26 cellular contexts compared by ENCODE assay signal in genomic region chr1:88537762-88538161, GRCh38.
DNase-seq lines count a peak whose midpoint lies in the region; ATAC-seq and TF ChIP-seq lines count a peak whose summit lies in the region.
"Had no signal": no experiment of that assay in that cellular context is flagged by ENCODE, and none has a peak within 500 bp of the region (broad histone marks: within the 10 kb centered on the region; RNA-seq: fewer than 3 reads in every experiment).

No MANE protein-coding gene starts in this region.

- no peaks in the 10 kb centered on the region for H3K27me3 Mint-ChIP-seq in WTC11 (ENCODE audit: low read depth)

- WGBS in testis, 2 donors: 28 to 35% methylated on average over 3 of the region's 3 CpGs

- DNase-seq in BE2C: peak; percentile 19
- no peak for DNase-seq in WTC11 (ENCODE audit: low spot score)
- peak; percentile 14 for DNase-seq in left kidney (ENCODE audit: low read depth, low spot score)
- peak; percentile 34 for DNase-seq in testis
- DNase-seq in tibial artery: no peak
- DNase-seq: AML-193; C1 segment of cervical spinal cord; CD4-positive, alpha-beta memory T cell; CD4-positive, CD25-positive, alpha-beta regulatory T cell; CD8-positive, alpha-beta memory T cell; COR-L47; DMS 273 treated with DMSO at 0.1 percent for 48 hours; DMS153; DMS53; DMS79; DND-41; EL; GDM1 had no signal

- TF ChIP-seq CTCF in BE2C (IDR thresholded peaks at IDR 0.05; ENCODE audit: low read depth, low read length): no peak
- no peak for TF ChIP-seq CTCF in WTC11 (IDR thresholded peaks at IDR 0.05)
- no peak for TF ChIP-seq CTCF in testis (IDR thresholded peaks at IDR 0.05)
- no peak for TF ChIP-seq CTCF in tibial artery (IDR thresholded peaks at IDR 0.05)

- H3K9me3 ChIP-seq in BE2C (no peaks in the 10 kb centered on the region), testis (no peaks in the 10 kb centered on the region), tibial artery (no peaks in the 10 kb centered on the region)
- H3K9me3 ChIP-seq: A549, BLaER1 had no signal

- no peak overlapping the region for H3K4me3 Mint-ChIP-seq in WTC11
- H3K4me3 Mint-ChIP-seq: B cell; CD14-positive monocyte; CD4-positive, alpha-beta memory T cell; CD4-positive, CD25-positive, alpha-beta regulatory T cell; CD8-positive, alpha-beta memory T cell had no signal

- no peaks in the 10 kb centered on the region for H3K36me3 Mint-ChIP-seq in WTC11
- H3K36me3 Mint-ChIP-seq: CD14-positive monocyte; CD4-positive, alpha-beta memory T cell; CD4-positive, CD25-positive, alpha-beta regulatory T cell; CD8-positive, alpha-beta memory T cell had no signal

- H3K4me1 ChIP-seq in BE2C (peaks cover 5% of the 10 kb centered on the region), testis (no peaks in the 10 kb centered on the region), tibial artery (no peaks in the 10 kb centered on the region)
- H3K4me1 ChIP-seq: A549, BLaER1 had no signal

- H3K4me3 ChIP-seq in BE2C (ENCODE audit: low read depth, low read length): no peak overlapping the region
- no peak overlapping the region for H3K4me3 ChIP-seq in testis
- no peak overlapping the region for H3K4me3 ChIP-seq in tibial artery
- H3K4me3 ChIP-seq: A549, BLaER1, GM12878 had no signal

- POLR2A ChIA-PET in WTC11 (lab: Charles Lee): no interaction called here

- H3K27ac ChIP-seq in testis (no peak overlapping the region), tibial artery (no peak overlapping the region)
- H3K27ac ChIP-seq: 22Rv1, A549, BLaER1 had no signal

- ATAC-seq in WTC11: no peak
- no peak for ATAC-seq in HG03520 (IDR thresholded peaks at IDR 0.05; ENCODE audit: unreplicated experiment)
- ATAC-seq in HG02981 (IDR thresholded peaks at IDR 0.05; ENCODE audit: unreplicated experiment): no peak
- ATAC-seq: A549, GM12878 had no signal

- peak overlapping the region; percentile 32; the same call in 1 of the 2 replicates for H3K27ac Mint-ChIP-seq in WTC11
- H3K27ac Mint-ChIP-seq: B cell; CD14-positive monocyte; CD4-positive, alpha-beta memory T cell; CD4-positive, CD25-positive, alpha-beta regulatory T cell; CD8-positive, alpha-beta memory T cell had no signal

- peaks cover 13% of the 10 kb centered on the region for H3K4me1 Mint-ChIP-seq in WTC11
- H3K4me1 Mint-ChIP-seq: B cell; CD14-positive monocyte; CD4-positive, alpha-beta memory T cell; CD4-positive, CD25-positive, alpha-beta regulatory T cell; CD8-positive, alpha-beta memory T cell had no signal

- CTCF ChIA-PET in WTC11 (lab: Charles Lee): no interaction called here

- H3K36me3 ChIP-seq in BE2C: no peaks in the 10 kb centered on the region
- no peaks in the 10 kb centered on the region for H3K36me3 ChIP-seq in testis (ENCODE audit: low read depth, missing control alignments)
- H3K36me3 ChIP-seq in tibial artery: no peaks in the 10 kb centered on the region
- H3K36me3 ChIP-seq: BLaER1 had no signal

- no peaks in the 10 kb centered on the region for H3K9me3 Mint-ChIP-seq in WTC11
- H3K9me3 Mint-ChIP-seq: CD14-positive monocyte; CD4-positive, alpha-beta memory T cell; CD8-positive, alpha-beta memory T cell had no signal

- H3K27me3 ChIP-seq in BE2C (no peaks in the 10 kb centered on the region), testis (no peaks in the 10 kb centered on the region), tibial artery (no peaks in the 10 kb centered on the region)
- H3K27me3 ChIP-seq: BLaER1 had no signal

- TF ChIP-seq POLR2A in testis (IDR thresholded peaks at IDR 0.05): no peak

- intact Hi-C loops in testis (cut with DNase I; ENCODE audit: low total_unique reads): no loop called here
- intact Hi-C loops in tibial artery (cut with DNase I; ENCODE audit: low total_unique reads): no loop called here

TF ChIP-seq in WTC11, 78 proteins besides CTCF, POLR2A, EP300 and RAD21:
- TF ChIP-seq, protein P1, sequence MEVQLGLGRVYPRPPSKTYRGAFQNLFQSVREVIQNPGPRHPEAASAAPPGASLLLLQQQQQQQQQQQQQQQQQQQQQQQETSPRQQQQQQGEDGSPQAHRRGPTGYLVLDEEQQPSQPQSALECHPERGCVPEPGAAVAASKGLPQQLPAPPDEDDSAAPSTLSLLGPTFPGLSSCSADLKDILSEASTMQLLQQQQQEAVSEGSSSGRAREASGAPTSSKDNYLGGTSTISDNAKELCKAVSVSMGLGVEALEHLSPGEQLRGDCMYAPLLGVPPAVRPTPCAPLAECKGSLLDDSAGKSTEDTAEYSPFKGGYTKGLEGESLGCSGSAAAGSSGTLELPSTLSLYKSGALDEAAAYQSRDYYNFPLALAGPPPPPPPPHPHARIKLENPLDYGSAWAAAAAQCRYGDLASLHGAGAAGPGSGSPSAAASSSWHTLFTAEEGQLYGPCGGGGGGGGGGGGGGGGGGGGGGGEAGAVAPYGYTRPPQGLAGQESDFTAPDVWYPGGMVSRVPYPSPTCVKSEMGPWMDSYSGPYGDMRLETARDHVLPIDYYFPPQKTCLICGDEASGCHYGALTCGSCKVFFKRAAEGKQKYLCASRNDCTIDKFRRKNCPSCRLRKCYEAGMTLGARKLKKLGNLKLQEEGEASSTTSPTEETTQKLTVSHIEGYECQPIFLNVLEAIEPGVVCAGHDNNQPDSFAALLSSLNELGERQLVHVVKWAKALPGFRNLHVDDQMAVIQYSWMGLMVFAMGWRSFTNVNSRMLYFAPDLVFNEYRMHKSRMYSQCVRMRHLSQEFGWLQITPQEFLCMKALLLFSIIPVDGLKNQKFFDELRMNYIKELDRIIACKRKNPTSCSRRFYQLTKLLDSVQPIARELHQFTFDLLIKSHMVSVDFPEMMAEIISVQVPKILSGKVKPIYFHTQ (CRISPR knock-in tag; IDR thresholded peaks at IDR 0.05): no peak
- TF ChIP-seq TEAD4 (CRISPR knock-in tag; IDR thresholded peaks at IDR 0.05) (no peak), PRRX2 (CRISPR knock-in tag; IDR thresholded peaks at IDR 0.05) (no peak), GTF2I (CRISPR knock-in tag; conservative IDR thresholded peaks at IDR 0.05) (no peak), NFATC4 (CRISPR knock-in tag; IDR thresholded peaks at IDR 0.05) (no peak), NFYB (CRISPR knock-in tag; conservative IDR thresholded peaks at IDR 0.05; ENCODE audit: low read depth) (no peak), FOXJ3 (CRISPR knock-in tag; IDR thresholded peaks at IDR 0.05; ENCODE audit: borderline replicate concordance) (no peak), CBFB (CRISPR knock-in tag; IDR thresholded peaks at IDR 0.05; ENCODE audit: low read depth) (no peak), ATF1 (CRISPR knock-in tag; IDR thresholded peaks at IDR 0.05) (no peak), TEAD1 (CRISPR knock-in tag; IDR thresholded peaks at IDR 0.05) (no peak)
- TF ChIP-seq, protein P2, sequence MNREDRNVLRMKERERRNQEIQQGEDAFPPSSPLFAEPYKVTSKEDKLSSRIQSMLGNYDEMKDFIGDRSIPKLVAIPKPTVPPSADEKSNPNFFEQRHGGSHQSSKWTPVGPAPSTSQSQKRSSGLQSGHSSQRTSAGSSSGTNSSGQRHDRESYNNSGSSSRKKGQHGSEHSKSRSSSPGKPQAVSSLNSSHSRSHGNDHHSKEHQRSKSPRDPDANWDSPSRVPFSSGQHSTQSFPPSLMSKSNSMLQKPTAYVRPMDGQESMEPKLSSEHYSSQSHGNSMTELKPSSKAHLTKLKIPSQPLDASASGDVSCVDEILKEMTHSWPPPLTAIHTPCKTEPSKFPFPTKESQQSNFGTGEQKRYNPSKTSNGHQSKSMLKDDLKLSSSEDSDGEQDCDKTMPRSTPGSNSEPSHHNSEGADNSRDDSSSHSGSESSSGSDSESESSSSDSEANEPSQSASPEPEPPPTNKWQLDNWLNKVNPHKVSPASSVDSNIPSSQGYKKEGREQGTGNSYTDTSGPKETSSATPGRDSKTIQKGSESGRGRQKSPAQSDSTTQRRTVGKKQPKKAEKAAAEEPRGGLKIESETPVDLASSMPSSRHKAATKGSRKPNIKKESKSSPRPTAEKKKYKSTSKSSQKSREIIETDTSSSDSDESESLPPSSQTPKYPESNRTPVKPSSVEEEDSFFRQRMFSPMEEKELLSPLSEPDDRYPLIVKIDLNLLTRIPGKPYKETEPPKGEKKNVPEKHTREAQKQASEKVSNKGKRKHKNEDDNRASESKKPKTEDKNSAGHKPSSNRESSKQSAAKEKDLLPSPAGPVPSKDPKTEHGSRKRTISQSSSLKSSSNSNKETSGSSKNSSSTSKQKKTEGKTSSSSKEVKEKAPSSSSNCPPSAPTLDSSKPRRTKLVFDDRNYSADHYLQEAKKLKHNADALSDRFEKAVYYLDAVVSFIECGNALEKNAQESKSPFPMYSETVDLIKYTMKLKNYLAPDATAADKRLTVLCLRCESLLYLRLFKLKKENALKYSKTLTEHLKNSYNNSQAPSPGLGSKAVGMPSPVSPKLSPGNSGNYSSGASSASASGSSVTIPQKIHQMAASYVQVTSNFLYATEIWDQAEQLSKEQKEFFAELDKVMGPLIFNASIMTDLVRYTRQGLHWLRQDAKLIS (CRISPR knock-in tag; IDR thresholded peaks at IDR 0.05; ENCODE audit: borderline replicate concordance): no peak
TF ChIP-seq in WTC11: peak in this region for 0.

Comparison
In these comparisons a context has a peak if more than half of its experiments do, and no peak if none do; other contexts are left out.
1. DNase-seq: peak in BE2C (single experiment), left kidney (single experiment) and testis (single experiment); none in WTC11 (single experiment) and tibial artery (0 of 2).